Comparison of ENCODE assay signal across 2 cellular contexts in the genomic region with DNA sequence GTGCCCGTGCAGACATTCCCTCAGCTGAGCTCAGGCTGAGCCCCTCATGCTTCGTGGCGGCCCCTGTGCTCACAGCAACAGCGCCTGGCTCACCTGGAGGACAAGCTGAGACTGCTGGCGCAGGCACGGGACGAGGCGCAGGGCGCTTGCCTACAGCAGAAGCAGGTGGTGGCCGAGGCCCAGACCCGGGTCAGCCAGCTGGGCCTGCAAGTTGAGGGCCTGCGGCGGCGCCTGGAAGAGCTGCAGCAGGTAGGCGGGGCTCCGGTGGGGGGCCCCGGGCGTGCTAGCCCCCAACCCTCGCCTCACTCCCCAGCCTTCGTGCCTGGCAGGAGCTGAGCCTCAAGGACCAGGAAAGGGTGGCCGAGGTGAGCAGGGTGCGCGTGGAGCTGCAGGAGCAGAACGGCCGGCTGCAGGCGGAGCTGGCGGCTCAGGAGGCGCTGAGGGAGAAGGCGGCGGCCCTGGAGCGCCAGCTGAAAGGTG.
TF ChIP-seq lines count a peak whose summit lies in the region.

No MANE protein-coding gene starts in this region.

TF ChIP-seq in A549, 52 proteins besides CTCF, POLR2A, EP300 and RAD21:
- no peak for TF ChIP-seq NPAS2 (CRISPR knock-in tag; IDR thresholded peaks at IDR 0.05; ENCODE audit: borderline replicate concordance)
- no peak for TF ChIP-seq NFE2L2 (conservative IDR thresholded peaks at IDR 0.05; ENCODE audit: low read length)
- TF ChIP-seq HOXA7 (CRISPR knock-in tag; IDR thresholded peaks at IDR 0.05) = no peak
- TF ChIP-seq FOXS1 (CRISPR knock-in tag; IDR thresholded peaks at IDR 0.05) = no peak
- TF ChIP-seq MYC (IDR thresholded peaks at IDR 0.05; ENCODE audit: borderline replicate concordance, low read length) = no peak
- TF ChIP-seq, protein P1, sequence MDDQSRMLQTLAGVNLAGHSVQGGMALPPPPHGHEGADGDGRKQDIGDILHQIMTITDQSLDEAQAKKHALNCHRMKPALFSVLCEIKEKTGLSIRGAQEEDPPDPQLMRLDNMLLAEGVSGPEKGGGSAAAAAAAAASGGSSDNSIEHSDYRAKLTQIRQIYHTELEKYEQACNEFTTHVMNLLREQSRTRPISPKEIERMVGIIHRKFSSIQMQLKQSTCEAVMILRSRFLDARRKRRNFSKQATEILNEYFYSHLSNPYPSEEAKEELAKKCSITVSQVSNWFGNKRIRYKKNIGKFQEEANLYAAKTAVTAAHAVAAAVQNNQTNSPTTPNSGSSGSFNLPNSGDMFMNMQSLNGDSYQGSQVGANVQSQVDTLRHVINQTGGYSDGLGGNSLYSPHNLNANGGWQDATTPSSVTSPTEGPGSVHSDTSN (IDR thresholded peaks at IDR 0.05) = no peak
- no peak for TF ChIP-seq HOXB13 (CRISPR knock-in tag; IDR thresholded peaks at IDR 0.05; ENCODE audit: low read depth)
- TF ChIP-seq JUNB (IDR thresholded peaks at IDR 0.05) = no peak
- TF ChIP-seq RFX5 (IDR thresholded peaks at IDR 0.05) = no peak
- TF ChIP-seq JUN (IDR thresholded peaks at IDR 0.05) = no peak
- no peak for TF ChIP-seq KDM1A (IDR thresholded peaks at IDR 0.05; ENCODE audit: low read depth)
- TF ChIP-seq ZSCAN20 (CRISPR knock-in tag; IDR thresholded peaks at IDR 0.05) = no peak
- TF ChIP-seq PHF8 (IDR thresholded peaks at IDR 0.05; ENCODE audit: borderline replicate concordance, low read depth) = no peak
- TF ChIP-seq, protein P2, sequence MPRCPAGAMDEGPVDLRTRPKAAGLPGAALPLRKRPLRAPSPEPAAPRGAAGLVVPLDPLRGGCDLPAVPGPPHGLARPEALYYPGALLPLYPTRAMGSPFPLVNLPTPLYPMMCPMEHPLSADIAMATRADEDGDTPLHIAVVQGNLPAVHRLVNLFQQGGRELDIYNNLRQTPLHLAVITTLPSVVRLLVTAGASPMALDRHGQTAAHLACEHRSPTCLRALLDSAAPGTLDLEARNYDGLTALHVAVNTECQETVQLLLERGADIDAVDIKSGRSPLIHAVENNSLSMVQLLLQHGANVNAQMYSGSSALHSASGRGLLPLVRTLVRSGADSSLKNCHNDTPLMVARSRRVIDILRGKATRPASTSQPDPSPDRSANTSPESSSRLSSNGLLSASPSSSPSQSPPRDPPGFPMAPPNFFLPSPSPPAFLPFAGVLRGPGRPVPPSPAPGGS (IDR thresholded peaks at IDR 0.05) = no peak
- TF ChIP-seq HDAC2 (IDR thresholded peaks at IDR 0.05) = no peak

TF ChIP-seq in GM12878, 131 proteins besides CTCF, POLR2A, EP300 and RAD21:
- no peak for TF ChIP-seq TARDBP (IDR thresholded peaks at IDR 0.05; ENCODE audit: borderline replicate concordance)
- no peak for TF ChIP-seq LARP7 (IDR thresholded peaks at IDR 0.05)
- TF ChIP-seq, protein P3, sequence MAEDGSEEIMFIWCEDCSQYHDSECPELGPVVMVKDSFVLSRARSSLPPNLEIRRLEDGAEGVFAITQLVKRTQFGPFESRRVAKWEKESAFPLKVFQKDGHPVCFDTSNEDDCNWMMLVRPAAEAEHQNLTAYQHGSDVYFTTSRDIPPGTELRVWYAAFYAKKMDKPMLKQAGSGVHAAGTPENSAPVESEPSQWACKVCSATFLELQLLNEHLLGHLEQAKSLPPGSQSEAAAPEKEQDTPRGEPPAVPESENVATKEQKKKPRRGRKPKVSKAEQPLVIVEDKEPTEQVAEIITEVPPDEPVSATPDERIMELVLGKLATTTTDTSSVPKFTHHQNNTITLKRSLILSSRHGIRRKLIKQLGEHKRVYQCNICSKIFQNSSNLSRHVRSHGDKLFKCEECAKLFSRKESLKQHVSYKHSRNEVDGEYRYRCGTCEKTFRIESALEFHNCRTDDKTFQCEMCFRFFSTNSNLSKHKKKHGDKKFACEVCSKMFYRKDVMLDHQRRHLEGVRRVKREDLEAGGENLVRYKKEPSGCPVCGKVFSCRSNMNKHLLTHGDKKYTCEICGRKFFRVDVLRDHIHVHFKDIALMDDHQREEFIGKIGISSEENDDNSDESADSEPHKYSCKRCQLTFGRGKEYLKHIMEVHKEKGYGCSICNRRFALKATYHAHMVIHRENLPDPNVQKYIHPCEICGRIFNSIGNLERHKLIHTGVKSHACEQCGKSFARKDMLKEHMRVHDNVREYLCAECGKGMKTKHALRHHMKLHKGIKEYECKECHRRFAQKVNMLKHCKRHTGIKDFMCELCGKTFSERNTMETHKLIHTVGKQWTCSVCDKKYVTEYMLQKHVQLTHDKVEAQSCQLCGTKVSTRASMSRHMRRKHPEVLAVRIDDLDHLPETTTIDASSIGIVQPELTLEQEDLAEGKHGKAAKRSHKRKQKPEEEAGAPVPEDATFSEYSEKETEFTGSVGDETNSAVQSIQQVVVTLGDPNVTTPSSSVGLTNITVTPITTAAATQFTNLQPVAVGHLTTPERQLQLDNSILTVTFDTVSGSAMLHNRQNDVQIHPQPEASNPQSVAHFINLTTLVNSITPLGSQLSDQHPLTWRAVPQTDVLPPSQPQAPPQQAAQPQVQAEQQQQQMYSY (CRISPR knock-in tag; IDR thresholded peaks at IDR 0.05) = no peak
- TF ChIP-seq FOXM1 (IDR thresholded peaks at IDR 0.05; ENCODE audit: low read depth, low read length) = no peak
- no peak for TF ChIP-seq ZNF207 (IDR thresholded peaks at IDR 0.05; ENCODE audit: borderline replicate concordance)
- no peak for TF ChIP-seq SMC3 (IDR thresholded peaks at IDR 0.05; ENCODE audit: borderline replicate concordance, low read length)
- no peak for TF ChIP-seq SUZ12 (IDR thresholded peaks at IDR 0.05; ENCODE audit: unreplicated experiment)
- no peak for TF ChIP-seq YY1 (IDR thresholded peaks at IDR 0.05; ENCODE audit: low read depth, low read length)
- no peak for TF ChIP-seq SMAD1 (IDR thresholded peaks at IDR 0.05; ENCODE audit: low read depth, partially characterized antibody)
- no peak for TF ChIP-seq SPI1 (IDR thresholded peaks at IDR 0.05; ENCODE audit: borderline replicate concordance, insufficient read depth, low read depth, low read length)
- TF ChIP-seq, protein P1 (IDR thresholded peaks at IDR 0.05; ENCODE audit: insufficient replicate concordance, low read depth, low read length) = no peak
- no peak for TF ChIP-seq BMI1 (IDR thresholded peaks at IDR 0.05; ENCODE audit: borderline replicate concordance)
- no peak for TF ChIP-seq JUNB (IDR thresholded peaks at IDR 0.05)
- TF ChIP-seq, protein P4, sequence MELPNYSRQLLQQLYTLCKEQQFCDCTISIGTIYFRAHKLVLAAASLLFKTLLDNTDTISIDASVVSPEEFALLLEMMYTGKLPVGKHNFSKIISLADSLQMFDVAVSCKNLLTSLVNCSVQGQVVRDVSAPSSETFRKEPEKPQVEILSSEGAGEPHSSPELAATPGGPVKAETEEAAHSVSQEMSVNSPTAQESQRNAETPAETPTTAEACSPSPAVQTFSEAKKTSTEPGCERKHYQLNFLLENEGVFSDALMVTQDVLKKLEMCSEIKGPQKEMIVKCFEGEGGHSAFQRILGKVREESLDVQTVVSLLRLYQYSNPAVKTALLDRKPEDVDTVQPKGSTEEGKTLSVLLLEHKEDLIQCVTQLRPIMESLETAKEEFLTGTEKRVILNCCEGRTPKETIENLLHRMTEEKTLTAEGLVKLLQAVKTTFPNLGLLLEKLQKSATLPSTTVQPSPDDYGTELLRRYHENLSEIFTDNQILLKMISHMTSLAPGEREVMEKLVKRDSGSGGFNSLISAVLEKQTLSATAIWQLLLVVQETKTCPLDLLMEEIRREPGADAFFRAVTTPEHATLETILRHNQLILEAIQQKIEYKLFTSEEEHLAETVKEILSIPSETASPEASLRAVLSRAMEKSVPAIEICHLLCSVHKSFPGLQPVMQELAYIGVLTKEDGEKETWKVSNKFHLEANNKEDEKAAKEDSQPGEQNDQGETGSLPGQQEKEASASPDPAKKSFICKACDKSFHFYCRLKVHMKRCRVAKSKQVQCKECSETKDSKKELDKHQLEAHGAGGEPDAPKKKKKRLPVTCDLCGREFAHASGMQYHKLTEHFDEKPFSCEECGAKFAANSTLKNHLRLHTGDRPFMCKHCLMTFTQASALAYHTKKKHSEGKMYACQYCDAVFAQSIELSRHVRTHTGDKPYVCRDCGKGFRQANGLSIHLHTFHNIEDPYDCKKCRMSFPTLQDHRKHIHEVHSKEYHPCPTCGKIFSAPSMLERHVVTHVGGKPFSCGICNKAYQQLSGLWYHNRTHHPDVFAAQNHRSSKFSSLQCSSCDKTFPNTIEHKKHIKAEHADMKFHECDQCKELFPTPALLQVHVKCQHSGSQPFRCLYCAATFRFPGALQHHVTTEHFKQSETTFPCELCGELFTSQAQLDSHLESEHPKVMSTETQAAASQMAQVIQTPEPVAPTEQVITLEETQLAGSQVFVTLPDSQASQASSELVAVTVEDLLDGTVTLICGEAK (IDR thresholded peaks at IDR 0.05; ENCODE audit: borderline replicate concordance) = no peak
- no peak for TF ChIP-seq SREBF1 (IDR thresholded peaks at IDR 0.05; ENCODE audit: low read length)
- TF ChIP-seq RELA (IDR thresholded peaks at IDR 0.05; ENCODE audit: borderline replicate concordance, partially characterized antibody) = no peak
